Comparison of ENCODE assay signal across 2 cellular contexts in genomic region chr9:137501457-137501856, GRCh38.
TF ChIP-seq lines count a peak whose summit lies in the region.

No MANE protein-coding gene starts in this region.

TF ChIP-seq in WTC11, 78 proteins besides CTCF, POLR2A, EP300 and RAD21:
- TF ChIP-seq PREB (CRISPR knock-in tag; IDR thresholded peaks at IDR 0.05; ENCODE audit: borderline replicate concordance), result no peak
- TF ChIP-seq ZNF232 (CRISPR knock-in tag; IDR thresholded peaks at IDR 0.05), result no peak
- no peak for TF ChIP-seq SOX15 (CRISPR knock-in tag; IDR thresholded peaks at IDR 0.05)
- no peak for TF ChIP-seq GTF2I (CRISPR knock-in tag; conservative IDR thresholded peaks at IDR 0.05)
- no peak for TF ChIP-seq OVOL2 (CRISPR knock-in tag; IDR thresholded peaks at IDR 0.05; ENCODE audit: borderline replicate concordance)
- no peak for TF ChIP-seq ZNF138 (CRISPR knock-in tag; conservative IDR thresholded peaks at IDR 0.05)
- no peak for TF ChIP-seq KAT7 (CRISPR knock-in tag; IDR thresholded peaks at IDR 0.05; ENCODE audit: borderline replicate concordance)
- no peak for TF ChIP-seq ZNF121 (CRISPR knock-in tag; IDR thresholded peaks at IDR 0.05)
- no peak for TF ChIP-seq FOXP4 (CRISPR knock-in tag; IDR thresholded peaks at IDR 0.05)
- no peak for TF ChIP-seq TCF7 (CRISPR knock-in tag; IDR thresholded peaks at IDR 0.05; ENCODE audit: low read depth)
- TF ChIP-seq ZNF219 (CRISPR knock-in tag; IDR thresholded peaks at IDR 0.05; ENCODE audit: borderline replicate concordance), result no peak
- TF ChIP-seq ATF2 (CRISPR knock-in tag; IDR thresholded peaks at IDR 0.05; ENCODE audit: borderline replicate concordance, low read depth), result no peak
- TF ChIP-seq RELA (CRISPR knock-in tag; IDR thresholded peaks at IDR 0.05; ENCODE audit: borderline replicate concordance), result no peak
- TF ChIP-seq FOXP1 (CRISPR knock-in tag; IDR thresholded peaks at IDR 0.05; ENCODE audit: borderline replicate concordance), result no peak
- TF ChIP-seq IRF1 (CRISPR knock-in tag; IDR thresholded peaks at IDR 0.05), result no peak
- no peak for TF ChIP-seq FOXK1 (CRISPR knock-in tag; IDR thresholded peaks at IDR 0.05)
- no peak for TF ChIP-seq EMX1 (CRISPR knock-in tag; IDR thresholded peaks at IDR 0.05)
- no peak for TF ChIP-seq USF1 (CRISPR knock-in tag; IDR thresholded peaks at IDR 0.05)
- no peak for TF ChIP-seq ZNF416 (CRISPR knock-in tag; IDR thresholded peaks at IDR 0.05)

TF ChIP-seq in HepG2, 621 proteins besides CTCF, POLR2A, EP300 and RAD21:
- TF ChIP-seq POLR2AphosphoS5 (IDR thresholded peaks at IDR 0.05; ENCODE audit: low read depth, low read length), result no peak
- no peak for TF ChIP-seq ATF7 (IDR thresholded peaks at IDR 0.05)
- TF ChIP-seq ATF7 (CRISPR knock-in tag; IDR thresholded peaks at IDR 0.05), result no peak
- TF ChIP-seq ZNF503 (CRISPR knock-in tag; IDR thresholded peaks at IDR 0.05), result no peak
- TF ChIP-seq ZNF770 (CRISPR knock-in tag; IDR thresholded peaks at IDR 0.05), result no peak
- no peak for TF ChIP-seq TIGD3 (CRISPR knock-in tag; IDR thresholded peaks at IDR 0.05; ENCODE audit: borderline replicate concordance)
- TF ChIP-seq ZNF326 (CRISPR knock-in tag; IDR thresholded peaks at IDR 0.05; ENCODE audit: borderline replicate concordance), result no peak
- no peak for TF ChIP-seq MYC (CRISPR knock-in tag; IDR thresholded peaks at IDR 0.05; ENCODE audit: borderline replicate concordance)
- no peak for TF ChIP-seq RNF219 (CRISPR knock-in tag; IDR thresholded peaks at IDR 0.05)
- TF ChIP-seq SRY (CRISPR knock-in tag; IDR thresholded peaks at IDR 0.05), result no peak
- no peak for TF ChIP-seq CHCHD3 (CRISPR knock-in tag; IDR thresholded peaks at IDR 0.05)
